In genomic region chr5:138213161-138214029, GRCh38 we compare ENCODE assay signal across 8 cellular contexts. TPM values are rescaled to one million over a fixed set of nuclear protein-coding genes. Genes with fewer than 3 reads are reported as not detected.
DNase-seq lines count a peak whose midpoint lies in the region; ATAC-seq and TF ChIP-seq lines count a peak whose summit lies in the region.

TSS of gene CDC23 (minus strand) at chr5:138213323. CDS start at chr5:138213312, 11 bp downstream.

- peaks cover 20% of the 10 kb centered on the region for H3K4me1 Mint-ChIP-seq in activated CD4-positive, alpha-beta memory T cell treated with anti-CD3 and anti-CD28 coated beads for 36 hours (ENCODE audit: low read depth)

- H3K4me3 ChIP-seq in dorsolateral prefrontal cortex (peak within 1 kb of the TSS; percentile 69 to 100 (median 92)), liver (ENCODE audit: low read depth in 1 of 3, low read length in 3 of 3) (peak within 1 kb of the TSS; percentile 88 to 96 (median 89))

- TF ChIP-seq CTCF in dorsolateral prefrontal cortex (IDR thresholded peaks at IDR 0.05 in 54 of 56, conservative IDR thresholded peaks at IDR 0.05 in 2 of 56; ENCODE audit: low read depth in 1 of 56, partially characterized antibody in 56 of 56): peak in 8 of 56 donors; percentile 11 to 46 (median 24)
- no peak for TF ChIP-seq CTCF in liver (IDR thresholded peaks at IDR 0.05; ENCODE audit: low read depth, low read length, missing input control)

- H3K27ac Mint-ChIP-seq in activated CD4-positive, alpha-beta memory T cell treated with anti-CD3 and anti-CD28 coated beads for 36 hours: peak within 1 kb of the TSS; percentile 89

- ATAC-seq in GM19438 (IDR thresholded peaks at IDR 0.05; ENCODE audit: low read depth, unreplicated experiment) (peak; percentile 96), HG03575 (IDR thresholded peaks at IDR 0.05; ENCODE audit: extremely low read depth, insufficient number of reproducible peaks, low FRiP score, unreplicated experiment) (peak; percentile 68)

- DNase-seq in CD1c-positive myeloid dendritic cell (ENCODE audit: extremely low spot score): peak; percentile 98
- peak; percentile 96 for DNase-seq in NCI-H82 treated with DMSO at 0.1 percent for 48 hours (lab: John Stamatoyannopoulos, UW; ENCODE audit: unreplicated experiment)
- DNase-seq in activated CD4-positive, alpha-beta memory T cell treated with anti-CD3 and anti-CD28 coated beads for 36 hours: peak; percentile 94
- DNase-seq in dorsolateral prefrontal cortex: peak; percentile 79 to 96 (median 92)
- peak; percentile 94 for DNase-seq in stimulated activated CD4-positive, alpha-beta T cell treated with anti-CD3 and anti-CD28 coated beads, Interleukin-4, amount 100 ng/mL, for 24 hours

- WGBS in liver: 2% methylated on average over 32 of the region's 32 CpGs

- POLR2A ChIA-PET in activated CD4-positive, alpha-beta memory T cell treated with anti-CD3 and anti-CD28 coated beads for 36 hours (lab: Charles Lee): interaction anchor here (0.7 to 1.7 kb wide), 8 partner anchors 35 to 459 kb away, joined by 3 to 6 read pairs (median 4); partner anchors contain the start of genes BRD8, CDC25C, EGR1 and ETF1

- no peaks in the 10 kb centered on the region for H3K27me3 ChIP-seq in dorsolateral prefrontal cortex
- H3K27me3 ChIP-seq in liver (ENCODE audit: control insufficient read depth in 4 of 4, insufficient read depth in 4 of 4, low read length in 3 of 4): no peaks in the 10 kb centered on the region

- CTCF ChIA-PET in activated CD4-positive, alpha-beta memory T cell treated with anti-CD3 and anti-CD28 coated beads for 36 hours (lab: Charles Lee): interaction anchor here (0.8 to 2.8 kb wide), 7 partner anchors 9 to 252 kb away, joined by 3 to 13 read pairs (median 4); partner anchors contain the start of genes EGR1 and KDM3B

- H3K9ac ChIP-seq in liver (ENCODE audit: low read depth in 1 of 2, low read length in 2 of 2): peak within 1 kb of the TSS; percentile 42 to 66

- H3K27ac ChIP-seq in dorsolateral prefrontal cortex (peak within 1 kb of the TSS in 50 of 59 donors; percentile 10 to 94 (median 72)), liver (ENCODE audit: low read depth in 1 of 2, low read length in 2 of 2) (peak within 1 kb of the TSS; percentile 28 to 52)

- H3K4me3 Mint-ChIP-seq in activated CD4-positive, alpha-beta memory T cell treated with anti-CD3 and anti-CD28 coated beads for 36 hours: peak within 1 kb of the TSS; percentile 100

- intact Hi-C loops in activated CD4-positive, alpha-beta memory T cell treated with anti-CD3 and anti-CD28 coated beads for 36 hours (cut with micrococcal nuclease): loop anchor here (1.0 to 10.0 kb wide), 5 partner anchors 35 to 330 kb away; partner anchors contain the start of genes BRD8, CDC25C, ETF1 and KDM3B
- intact Hi-C loops in dorsolateral prefrontal cortex (cut with DNase I): loop anchor here (5.0 to 10.0 kb wide), 2 partner anchors 36 to 121 kb away; partner anchors contain the start of genes CDC25C (in 2 of the 2), FAM53C (in 2 of the 2), BRD8 (in 1 of the 2) and KIF20A (in 1 of the 2)

- peaks cover 0 to 3% (median under 1%) of the 10 kb centered on the region in 4 donors for H3K36me3 ChIP-seq in liver (ENCODE audit: control insufficient read depth in 4 of 4, insufficient read depth in 3 of 4, low read depth in 1 of 4, low read length in 3 of 4)

- no peaks in the 10 kb centered on the region for H3K9me3 ChIP-seq in liver (ENCODE audit: control insufficient read depth in 4 of 4, low read length in 3 of 4)

- no peaks in the 10 kb centered on the region for H3K9me3 Mint-ChIP-seq in activated CD4-positive, alpha-beta memory T cell treated with anti-CD3 and anti-CD28 coated beads for 36 hours

- no peaks in the 10 kb centered on the region for H3K27me3 Mint-ChIP-seq in activated CD4-positive, alpha-beta memory T cell treated with anti-CD3 and anti-CD28 coated beads for 36 hours

- peaks cover 11% of the 10 kb centered on the region for H3K36me3 Mint-ChIP-seq in activated CD4-positive, alpha-beta memory T cell treated with anti-CD3 and anti-CD28 coated beads for 36 hours

- TF ChIP-seq RAD21 in liver (IDR thresholded peaks at IDR 0.05): no peak

- peaks cover 7 to 16% (median 13%) of the 10 kb centered on the region in 4 donors for H3K4me1 ChIP-seq in liver (ENCODE audit: control insufficient read depth in 4 of 4, insufficient read depth in 4 of 4, low read length in 3 of 4)

TF ChIP-seq in liver, 16 proteins besides CTCF, POLR2A, EP300 and RAD21:
- TF ChIP-seq FOXA2 (IDR thresholded peaks at IDR 0.05): no peak
- no peak for TF ChIP-seq HNF4A (conservative IDR thresholded peaks at IDR 0.05)
- TF ChIP-seq YY1 (IDR thresholded peaks at IDR 0.05): peak; percentile 99
- TF ChIP-seq REST (IDR thresholded peaks at IDR 0.05): no peak
- TF ChIP-seq JUND (IDR thresholded peaks at IDR 0.05): peak in 1 of 2 donors; percentile 9
- no peak for TF ChIP-seq ZBTB33 (IDR thresholded peaks at IDR 0.05)
- TF ChIP-seq GABPA (IDR thresholded peaks at IDR 0.05 in 1 of 2, conservative IDR thresholded peaks at IDR 0.05 in 1 of 2): peak in 1 of 2 donors; percentile 50
- TF ChIP-seq NR2F2 (IDR thresholded peaks at IDR 0.05): no peak
- no peak for TF ChIP-seq FOXA1 (IDR thresholded peaks at IDR 0.05)
- TF ChIP-seq HNF4G (IDR thresholded peaks at IDR 0.05): no peak
- TF ChIP-seq EGR1 (IDR thresholded peaks at IDR 0.05; ENCODE audit: low read depth in 2 of 2): no peak
- no peak for TF ChIP-seq MAX (IDR thresholded peaks at IDR 0.05)
- TF ChIP-seq RXRA (IDR thresholded peaks at IDR 0.05): no peak
- TF ChIP-seq TAF1 (conservative IDR thresholded peaks at IDR 0.05): no peak
- TF ChIP-seq SP1 (IDR thresholded peaks at IDR 0.05): peak; percentile 86
- TF ChIP-seq ATF3 (IDR thresholded peaks at IDR 0.05): no peak

RNA-seq across cellular contexts. Expression of gene CDC23, which starts in this region (rescaled TPM):
- total RNA-seq in activated CD4-positive, alpha-beta memory T cell treated with anti-CD3 and anti-CD28 coated beads for 36 hours: 10 to 100 TPM; 32.4 to 33.4 TPM
- total RNA-seq in dorsolateral prefrontal cortex (10 to 100 TPM; 17.3 to 35.9 (median 25.7) TPM), liver (10 to 100 TPM; 15.7 to 23.8 TPM)
- 10 to 100 TPM; 10.5 to 12.6 TPM for polyA plus RNA-seq in liver

Comparison
In these comparisons a context has a peak if more than half of its experiments do, and no peak if none do; other contexts are left out.
1. Peak in every context shown above with its lines: DNase-seq, ATAC-seq, H3K4me3 ChIP-seq and H3K27ac ChIP-seq.